Comparison of ENCODE assay signal across 27 cellular contexts in genomic region chr21:31589820-31590219, GRCh38.
DNase-seq lines count a peak whose midpoint lies in the region; ATAC-seq, FAIRE-seq and TF ChIP-seq lines count a peak whose summit lies in the region.
"Had no signal": no experiment of that assay in that cellular context is flagged by ENCODE, and none has a peak within 500 bp of the region (broad histone marks: within the 10 kb centered on the region; RNA-seq: fewer than 3 reads in every experiment).

No MANE protein-coding gene starts in this region.

- no peaks in the 10 kb centered on the region for H3K4me1 Mint-ChIP-seq in chondrocyte (ENCODE audit: low read depth)
- no peaks in the 10 kb centered on the region for H3K4me1 Mint-ChIP-seq in T-helper 17 cell
- H3K4me1 Mint-ChIP-seq: CD14-positive monocyte; CD4-positive, alpha-beta memory T cell; CD8-positive, alpha-beta memory T cell had no signal

- H3K36me3 Mint-ChIP-seq in chondrocyte (ENCODE audit: low read depth) = no peaks in the 10 kb centered on the region
- H3K36me3 Mint-ChIP-seq in T-helper 17 cell (ENCODE audit: low read depth) = no peaks in the 10 kb centered on the region
- H3K36me3 Mint-ChIP-seq: CD14-positive monocyte; CD4-positive, alpha-beta memory T cell; CD4-positive, CD25-positive, alpha-beta regulatory T cell; CD8-positive, alpha-beta memory T cell had no signal

- H3K36me3 ChIP-seq in HepG2 (replicated peaks in 1 of 2; ENCODE audit: control insufficient read depth in 1 of 2, insufficient read depth in 2 of 2, low read length in 2 of 2) = no peaks in the 10 kb centered on the region
- no peaks in the 10 kb centered on the region for H3K36me3 ChIP-seq in right lobe of liver
- H3K36me3 ChIP-seq in neuronal stem cell (replicated peaks in 1 of 2; ENCODE audit: control insufficient read depth in 2 of 2, insufficient read depth in 2 of 2, low read length in 2 of 2) = no peaks in the 10 kb centered on the region
- no peaks in the 10 kb centered on the region for H3K36me3 ChIP-seq in breast epithelium
- H3K36me3 ChIP-seq in kidney (ENCODE audit: control insufficient read depth in 1 of 2, insufficient read depth in 2 of 2, low read length in 2 of 2) = no peaks in the 10 kb centered on the region
- H3K36me3 ChIP-seq: BE2C, BLaER1 had no signal

- no peaks in the 10 kb centered on the region for H3K27me3 Mint-ChIP-seq in chondrocyte (ENCODE audit: low read depth)
- H3K27me3 Mint-ChIP-seq in T-helper 17 cell = no peaks in the 10 kb centered on the region

- H3K79me2 ChIP-seq in HepG2 (ENCODE audit: insufficient read depth, low read length) = no peaks in the 10 kb centered on the region

- no peak overlapping the region for H2BK15ac ChIP-seq in neuronal stem cell (ENCODE audit: low read length)

- H3K4me2 ChIP-seq in HepG2 (ENCODE audit: low read depth, low read length) = no peak overlapping the region
- no peak overlapping the region for H3K4me2 ChIP-seq in neuronal stem cell (ENCODE audit: insufficient read depth, low read length, poor library complexity, severe bottlenecking)
- H3K4me2 ChIP-seq: BLaER1 had no signal

- BruUV-seq in HepG2 (replicated peaks; lab: Mats Ljungman, UMichigan) = no TSS peak

- no peak overlapping the region for H3K4ac ChIP-seq in neuronal stem cell (ENCODE audit: low read length)

- in situ Hi-C loops in HepG2 (cut with HindIII; ENCODE audit: extremely low pct_ligation_motif_present, low pct_unique_long_range_greater_than_20kb) = loop anchor here (10.0 kb wide), 2 partner anchors 245 to 385 kb away; partner anchors contain the start of gene TIAM1

- CTCF ChIA-PET in HepG2 (lab: Yijun Ruan, JAX; ENCODE audit: low intra/inter-chr PET ratio, low total read pairs) = no interaction called here

- intact Hi-C loops in HepG2 (cut with micrococcal nuclease; ENCODE audit: unreplicated experiment) = no loop called here
- intact Hi-C loops in right lobe of liver (cut with DNase I) = loop anchor here (10.0 kb wide), 1 partner anchor 395 kb away; no protein-coding TSS in a partner anchor
- intact Hi-C loops in breast epithelium (cut with DNase I; ENCODE audit: low total_unique reads) = loop anchor here (10.0 kb wide), 1 partner anchor 385 kb away; no protein-coding TSS in a partner anchor
- intact Hi-C loops in kidney (cut with DNase I) = loop anchor here (10.0 kb wide), 1 partner anchor 395 kb away; no protein-coding TSS in a partner anchor

- peaks cover 13% of the 10 kb centered on the region for H3K4me1 ChIP-seq in HepG2 (ENCODE audit: insufficient read depth, low read length)
- peaks cover 0 to 6% (median 0%) of the 10 kb centered on the region in 4 donors for H3K4me1 ChIP-seq in right lobe of liver
- peaks cover 9 to 12% of the 10 kb centered on the region in 2 donors for H3K4me1 ChIP-seq in neuronal stem cell (ENCODE audit: control insufficient read depth in 2 of 2, insufficient read depth in 1 of 2, low read depth in 1 of 2, low read length in 2 of 2)
- no peaks in the 10 kb centered on the region for H3K4me1 ChIP-seq in breast epithelium
- H3K4me1 ChIP-seq in kidney (ENCODE audit: control insufficient read depth in 1 of 2, insufficient read depth in 1 of 2, low read depth in 1 of 2, low read length in 2 of 2) = no peaks in the 10 kb centered on the region
- H3K4me1 ChIP-seq: BE2C, BLaER1 had no signal

- H3K79me1 ChIP-seq in neuronal stem cell (ENCODE audit: low read depth, low read length) = peaks cover 1% of the 10 kb centered on the region

- H2BK120ac ChIP-seq in neuronal stem cell (ENCODE audit: low read depth, low read length) = no peak overlapping the region

- H3K27ac Mint-ChIP-seq in chondrocyte (ENCODE audit: unreplicated experiment) (peak overlapping the region; percentile 24), T-helper 17 cell (no peak overlapping the region)

- no peak for TF ChIP-seq RAD21 in HepG2 (CRISPR knock-in tag; IDR thresholded peaks at IDR 0.05)

- WGBS in HepG2 (ENCODE audit: low lambda C conversion rate) = 13% methylated on average over 3 of the region's 3 CpGs
- 63% methylated on average over 1 of the region's 3 CpGs for WGBS in right lobe of liver (ENCODE audit: insufficient coverage, low coverage, low lambda C conversion rate, missing lambda C conversion rate)
- no CpG with 5 or more reads among the region's 3 CpGs for WGBS in neuronal stem cell (ENCODE audit: extremely low coverage in 2 of 2, insufficient read length in 2 of 2, insufficient replicate concordance in 1 of 2), 2 donors

- H4K8ac ChIP-seq in neuronal stem cell (ENCODE audit: low read depth, low read length) = no peak overlapping the region

- no peak overlapping the region for H3K18ac ChIP-seq in neuronal stem cell (ENCODE audit: low read length)

- H3K14ac ChIP-seq in neuronal stem cell (ENCODE audit: low read length) = peak overlapping the region; percentile 95

- no peak overlapping the region for H2BK5ac ChIP-seq in neuronal stem cell (ENCODE audit: low read length)

- H4K91ac ChIP-seq in neuronal stem cell (ENCODE audit: low read depth, low read length, poor library complexity) = no peak overlapping the region

- H3K4me3 Mint-ChIP-seq in chondrocyte (ENCODE audit: unreplicated experiment) (no peak overlapping the region), T-helper 17 cell (no peak overlapping the region)
- H3K4me3 Mint-ChIP-seq: CD14-positive monocyte; CD4-positive, alpha-beta memory T cell; CD4-positive, CD25-positive, alpha-beta regulatory T cell; CD8-positive, alpha-beta memory T cell had no signal

- no peaks in the 10 kb centered on the region for H4K20me1 ChIP-seq in HepG2 (ENCODE audit: insufficient read depth, low read length)
- H4K20me1 ChIP-seq: BLaER1 had no signal

- H3K9me3 ChIP-seq in HepG2 (ENCODE audit: low read length) = no peaks in the 10 kb centered on the region
- no peaks in the 10 kb centered on the region for H3K9me3 ChIP-seq in right lobe of liver
- H3K9me3 ChIP-seq in neuronal stem cell (replicated peaks in 1 of 2; ENCODE audit: control insufficient read depth in 2 of 2, insufficient read depth in 1 of 2, low read depth in 1 of 2, low read length in 2 of 2) = peaks cover 0 to 2% of the 10 kb centered on the region in 2 donors
- H3K9me3 ChIP-seq in breast epithelium = no peaks in the 10 kb centered on the region
- H3K9me3 ChIP-seq in kidney (ENCODE audit: control insufficient read depth in 1 of 2, low read length in 2 of 2) = no peaks in the 10 kb centered on the region
- no peaks in the 10 kb centered on the region for H3K9me3 ChIP-seq in T-helper 17 cell (ENCODE audit: control insufficient read depth, low read length, poor library complexity, severe bottlenecking)
- H3K9me3 ChIP-seq: BE2C had no signal

- TF ChIP-seq EP300 in HepG2 (IDR thresholded peaks at IDR 0.05; ENCODE audit: low read depth in 2 of 2, low read length in 2 of 2) (no peak), HepG2 (CRISPR knock-in tag; IDR thresholded peaks at IDR 0.05; ENCODE audit: borderline replicate concordance) (no peak)

- no peak overlapping the region for H2AFZ ChIP-seq in HepG2 (ENCODE audit: low read length)
- H2AFZ ChIP-seq in neuronal stem cell (ENCODE audit: low read length) = no peak overlapping the region

- TF ChIP-seq CTCF in HepG2 (CRISPR knock-in tag; IDR thresholded peaks at IDR 0.05) (no peak), right lobe of liver (IDR thresholded peaks at IDR 0.05) (no peak), chondrocyte (IDR thresholded peaks at IDR 0.05) (no peak), breast epithelium (IDR thresholded peaks at IDR 0.05) (no peak), kidney (IDR thresholded peaks at IDR 0.05; ENCODE audit: borderline replicate concordance, extremely low read depth, insufficient read depth) (no peak)

- DNase-seq in HepG2 (ENCODE audit: low spot score) (no peak), right lobe of liver (no peak), chondrocyte (ENCODE audit: low spot score) (no peak), neuronal stem cell (ENCODE audit: low spot score) (no peak), urothelium cell line (ENCODE audit: low spot score) (no peak), breast epithelium (ENCODE audit: low spot score in 2 of 2) (no peak), kidney (no peak), T-helper 17 cell (no peak)
- DNase-seq: ACHN; BE2C; C1 segment of cervical spinal cord; CD4-positive, alpha-beta memory T cell; CD4-positive, CD25-positive, alpha-beta regulatory T cell; CD8-positive, alpha-beta memory T cell; COR-L47; DMS 273 treated with DMSO at 0.1 percent for 48 hours; DMS53; DMS79; DND-41; EL; GDM1 had no signal

- H3K9ac ChIP-seq in HepG2 (ENCODE audit: insufficient read depth, low read depth, low read length) (no peak overlapping the region), neuronal stem cell (ENCODE audit: low read depth, low read length, poor library complexity) (no peak overlapping the region), kidney (ENCODE audit: low read length in 2 of 2) (no peak overlapping the region)
- H3K9ac ChIP-seq: BLaER1 had no signal

- H2AK5ac ChIP-seq in neuronal stem cell (ENCODE audit: low read depth, low read length) = no peak overlapping the region

- TF ChIP-seq POLR2A in HepG2 (IDR thresholded peaks at IDR 0.05; ENCODE audit: insufficient read depth in 1 of 2, low read depth in 2 of 2, low read length in 2 of 2) (no peak), right lobe of liver (IDR thresholded peaks at IDR 0.05) (no peak), breast epithelium (IDR thresholded peaks at IDR 0.05) (no peak)

- H3K4me3 ChIP-seq in HepG2 (replicated peaks in 1 of 3; ENCODE audit: insufficient read depth in 1 of 3, low read depth in 2 of 3, low read length in 3 of 3) = no peak overlapping the region
- no peak overlapping the region for H3K4me3 ChIP-seq in right lobe of liver
- H3K4me3 ChIP-seq in neuronal stem cell (ENCODE audit: low read length in 2 of 2) = peak overlapping the region in 1 of 2 donors; percentile 52
- H3K4me3 ChIP-seq in breast epithelium = no peak overlapping the region
- no peak overlapping the region for H3K4me3 ChIP-seq in kidney (ENCODE audit: low read length in 2 of 2)
- H3K4me3 ChIP-seq: BLaER1, GM12878 had no signal

- H3K9me3 Mint-ChIP-seq in chondrocyte (ENCODE audit: low read depth) = no peaks in the 10 kb centered on the region
- H3K9me3 Mint-ChIP-seq: CD4-positive, CD25-positive, alpha-beta regulatory T cell; CD8-positive, alpha-beta memory T cell had no signal

- H3K27me3 ChIP-seq in HepG2 (ENCODE audit: control insufficient read depth in 1 of 2, insufficient read depth in 2 of 2, low read length in 2 of 2) = no peaks in the 10 kb centered on the region
- H3K27me3 ChIP-seq in right lobe of liver = no peaks in the 10 kb centered on the region
- H3K27me3 ChIP-seq in neuronal stem cell (ENCODE audit: control insufficient read depth in 3 of 3, insufficient read depth in 3 of 3, low read depth in 1 of 3, low read length in 3 of 3) = no peaks in the 10 kb centered on the region
- H3K27me3 ChIP-seq in breast epithelium = no peaks in the 10 kb centered on the region
- H3K27me3 ChIP-seq: BE2C, BLaER1 had no signal

- H3K27ac ChIP-seq in HepG2 (ENCODE audit: extremely low read length, insufficient read depth, low read length) (no peak overlapping the region), right lobe of liver (no peak overlapping the region), neuronal stem cell (replicated peaks; ENCODE audit: low read length) (no peak overlapping the region), breast epithelium (no peak overlapping the region), kidney (ENCODE audit: low read depth in 2 of 2, low read length in 2 of 2) (no peak overlapping the region)
- H3K27ac ChIP-seq: 22Rv1, BLaER1 had no signal

- ATAC-seq in HepG2 (no peak), right lobe of liver (no peak), T-helper 17 cell (no peak)
- ATAC-seq: GM12878 had no signal

- H3K23ac ChIP-seq in neuronal stem cell (ENCODE audit: low read depth, low read length, poor library complexity) = no peak overlapping the region

- POLR2A ChIA-PET in HepG2 (lab: Yijun Ruan, JAX) = no interaction called here

- FAIRE-seq in HepG2 (lab: Jason Lieb, UNC) (no peak), urothelium cell line (lab: Jason Lieb, UNC) (peak; percentile 92), kidney (lab: Jason Lieb, UNC) (no peak)
- FAIRE-seq: GM12878, GM12892, GM18507 had no signal

- no peak overlapping the region for H2BK12ac ChIP-seq in neuronal stem cell (ENCODE audit: low read length)
